In genomic region chr16:57734925-57735754, GRCh38 we compare ENCODE assay signal across 8 cellular contexts. TPM values are rescaled to one million over a fixed set of nuclear protein-coding genes. Genes with fewer than 3 reads are reported as not detected.
DNase-seq lines count a peak whose midpoint lies in the region; ATAC-seq and TF ChIP-seq lines count a peak whose summit lies in the region.

No MANE protein-coding gene starts in this region.

- peaks cover 19% of the 10 kb centered on the region for H3K9me3 Mint-ChIP-seq in T-helper 1 cell treated with Interleukin-12 subunit alpha and Interleukin-12 subunit beta and Interleukin-4 antibody, amounts not matched to agents 30 μg/mL and 1 μg/mL, for 36 hours

- H3K27ac ChIP-seq in angular gyrus (ENCODE audit: low read depth, low read length) (peak overlapping the region; percentile 95), left ventricle myocardium inferior (replicated peaks) (peak overlapping the region; percentile 93), upper lobe of right lung (peak overlapping the region; percentile 93)

- peak overlapping the region; percentile 96 for H3K4me3 Mint-ChIP-seq in T-helper 1 cell treated with Interleukin-12 subunit alpha and Interleukin-12 subunit beta and Interleukin-4 antibody, amounts not matched to agents 30 μg/mL and 1 μg/mL, for 36 hours

- H3K27me3 ChIP-seq in left ventricle myocardium inferior (ENCODE audit: low read depth) (no peaks in the 10 kb centered on the region), upper lobe of right lung (no peaks in the 10 kb centered on the region)

- H3K27ac Mint-ChIP-seq in T-helper 1 cell treated with Interleukin-12 subunit alpha and Interleukin-12 subunit beta and Interleukin-4 antibody, amounts not matched to agents 30 μg/mL and 1 μg/mL, for 36 hours: peak overlapping the region; percentile 89

- peaks cover 17% of the 10 kb centered on the region for H3K4me1 Mint-ChIP-seq in T-helper 1 cell treated with Interleukin-12 subunit alpha and Interleukin-12 subunit beta and Interleukin-4 antibody, amounts not matched to agents 30 μg/mL and 1 μg/mL, for 36 hours (ENCODE audit: low read depth)

- DNase-seq in NCI-H1694 (lab: John Stamatoyannopoulos, UW) (peak; percentile 99), left ventricle myocardium inferior (peak; percentile 98), posterior vena cava (ENCODE audit: low spot score) (peak; percentile 99), upper lobe of right lung (peak; percentile 99)

- H3K9me3 ChIP-seq in left ventricle myocardium inferior (replicated peaks) (peaks cover 8% of the 10 kb centered on the region), upper lobe of right lung (no peaks in the 10 kb centered on the region)

- H3K36me3 ChIP-seq in left ventricle myocardium inferior: no peaks in the 10 kb centered on the region
- H3K36me3 ChIP-seq in upper lobe of right lung: no peaks in the 10 kb centered on the region

- ATAC-seq in GM18498 (IDR thresholded peaks at IDR 0.05; ENCODE audit: unreplicated experiment): peak; percentile 88
- peak; percentile 91 for ATAC-seq in HG02885 (IDR thresholded peaks at IDR 0.05; ENCODE audit: poor library complexity, unreplicated experiment)
- ATAC-seq in upper lobe of right lung: peak; percentile 95

- H3K4me1 ChIP-seq in left ventricle myocardium inferior: peaks cover 30% of the 10 kb centered on the region
- H3K4me1 ChIP-seq in upper lobe of right lung: peaks cover 22% of the 10 kb centered on the region

- intact Hi-C loops in left ventricle myocardium inferior (cut with micrococcal nuclease) (no loop called here), posterior vena cava (cut with DNase I) (no loop called here), upper lobe of right lung (cut with DNase I) (no loop called here)

- H3K36me3 Mint-ChIP-seq in T-helper 1 cell treated with Interleukin-12 subunit alpha and Interleukin-12 subunit beta and Interleukin-4 antibody, amounts not matched to agents 30 μg/mL and 1 μg/mL, for 36 hours (ENCODE audit: low read depth): peaks cover 13% of the 10 kb centered on the region

- peak overlapping the region; percentile 87 for H3K4me3 ChIP-seq in left ventricle myocardium inferior
- H3K4me3 ChIP-seq in upper lobe of right lung: peak overlapping the region; percentile 85

- no peak for TF ChIP-seq CTCF in left ventricle myocardium inferior (IDR thresholded peaks at IDR 0.05; ENCODE audit: borderline replicate concordance)
- no peak for TF ChIP-seq CTCF in upper lobe of right lung (IDR thresholded peaks at IDR 0.05)

- H3K27me3 Mint-ChIP-seq in T-helper 1 cell treated with Interleukin-12 subunit alpha and Interleukin-12 subunit beta and Interleukin-4 antibody, amounts not matched to agents 30 μg/mL and 1 μg/mL, for 36 hours (ENCODE audit: low read depth): no peaks in the 10 kb centered on the region

RNA-seq across cellular contexts. Expression of gene KATNB1, which starts 0.4 kb away (rescaled TPM):
- total RNA-seq in left ventricle myocardium inferior: 11.2 TPM
- 10 to 100 TPM in 1 of 2 donors, 1 to 10 TPM in 1; 9.1 to 12.8 TPM for total RNA-seq in posterior vena cava
- 16.6 TPM for total RNA-seq in upper lobe of right lung

RNA-seq across cellular contexts. Expression of gene DRC7, which starts 40.5 kb away (rescaled TPM):
- total RNA-seq in left ventricle myocardium inferior: not detected
- total RNA-seq in posterior vena cava: not detected
- not detected for total RNA-seq in upper lobe of right lung

Comparison
In these comparisons a context has a peak if more than half of its experiments do, and no peak if none do; other contexts are left out.
1. Peak in every context shown above with its lines: DNase-seq, ATAC-seq, H3K4me3 ChIP-seq and H3K27ac ChIP-seq.